Comparison of ENCODE assay signal across 23 cellular contexts in the genomic region with DNA sequence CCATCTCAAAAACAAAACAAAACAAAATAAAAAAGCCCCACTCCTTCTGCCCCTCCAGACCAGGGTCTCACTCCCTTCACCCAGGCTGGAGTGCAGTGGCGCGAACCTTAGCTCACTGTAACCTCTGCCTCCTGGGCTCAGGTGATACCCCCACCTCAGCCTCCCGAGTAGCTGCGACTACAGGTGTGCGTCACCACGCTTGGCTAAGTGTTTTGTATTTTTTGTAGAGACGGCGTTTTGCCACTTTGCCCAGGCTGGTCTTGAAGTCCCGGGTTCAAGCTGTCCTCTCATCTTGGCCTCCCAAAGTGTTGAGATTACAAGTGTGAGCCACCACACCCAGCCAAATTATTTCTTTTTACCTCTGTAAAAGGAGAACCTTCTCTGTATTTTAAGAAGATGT.
DNase-seq lines count a peak whose midpoint lies in the region; ATAC-seq, FAIRE-seq and TF ChIP-seq lines count a peak whose summit lies in the region.
"Had no signal": no experiment of that assay in that cellular context is flagged by ENCODE, and none has a peak within 500 bp of the region (broad histone marks: within the 10 kb centered on the region; RNA-seq: fewer than 3 reads in every experiment).

No MANE protein-coding gene starts in this region.

- H3K9me2 ChIP-seq in OCI-LY7 (ENCODE audit: insufficient read depth, low read length), result no peaks in the 10 kb centered on the region

- CTCF ChIA-PET in activated naive CD4-positive, alpha-beta T cell treated with anti-CD3 and anti-CD28 coated beads, Interleukin-2, amount 10 ng/mL, durations not matched to agents 7 days and 5 days (lab: Charles Lee), result interaction anchor here (0.9 to 1.4 kb wide), 2 partner anchors 9 to 226 kb away, joined by 3 read pairs; no protein-coding TSS in a partner anchor
- CTCF ChIA-PET in OCI-LY7 (lab: Charles Lee; ENCODE audit: unreplicated experiment) (interaction anchor here (0.5 kb wide), 2 partner anchors 45 to 130 kb away, joined by 3 to 4 read pairs; no protein-coding TSS in a partner anchor), K562 (lab: Yijun Ruan, JAX; ENCODE audit: low intra/inter-chr PET ratio) (no interaction called here)

- no peak for TF ChIP-seq CTCF in OCI-LY7 (conservative IDR thresholded peaks at IDR 0.05; ENCODE audit: low read length)
- no peak for TF ChIP-seq CTCF in K562 (IDR thresholded peaks at IDR 0.05 in 2 of 3, conservative IDR thresholded peaks at IDR 0.05 in 1 of 3; ENCODE audit: insufficient read depth in 2 of 3, low read depth in 1 of 3, low read length in 3 of 3)

- in situ Hi-C loops in K562 (cut with MboI), result no loop called here

- BruUV-seq in OCI-LY7 (replicated peaks; lab: Mats Ljungman, UMichigan), result no TSS peak
- BruUV-seq in K562 (replicated peaks; lab: Mats Ljungman, UMichigan), result no TSS peak

- no peak for TF ChIP-seq RAD21 in K562 (CRISPR knock-in tag; conservative IDR thresholded peaks at IDR 0.05 in 1 of 2, IDR thresholded peaks at IDR 0.05 in 1 of 2)

- intact Hi-C loops in OCI-LY7 (cut with micrococcal nuclease; ENCODE audit: unreplicated experiment), result no loop called here
- intact Hi-C loops in K562 (cut with micrococcal nuclease), result no loop called here

- H3K9me1 ChIP-seq in K562 (ENCODE audit: control insufficient read depth, insufficient read depth, low read length), result no peaks in the 10 kb centered on the region

- H3K4me3 ChIP-seq in OCI-LY7 (ENCODE audit: low read depth, low read length, poor library complexity, severe bottlenecking) (no peak overlapping the region), K562 (no peak overlapping the region)
- H3K4me3 ChIP-seq: ovary, SJCRH30, thoracic aorta had no signal

- no peaks in the 10 kb centered on the region for H3K9me3 Mint-ChIP-seq in activated naive CD4-positive, alpha-beta T cell treated with anti-CD3 and anti-CD28 coated beads, Interleukin-2, amount 10 ng/mL, durations not matched to agents 7 days and 5 days
- H3K9me3 Mint-ChIP-seq in stimulated activated naive B cell treated with anti-CD40 and anti-IgM and Interleukin-4, amounts not matched to agents 10 μg/mL and 1 μg/mL and 100 μg/mL, for 72 hours, result no peaks in the 10 kb centered on the region
- no peaks in the 10 kb centered on the region for H3K9me3 Mint-ChIP-seq in effector memory CD8-positive, alpha-beta T cell
- H3K9me3 Mint-ChIP-seq: activated CD4-positive, alpha-beta T cell treated with anti-CD3 and anti-CD28 coated beads, Interleukin-2, amount 10 ng/mL, durations not matched to agents 7 days and 5 days; brain; nephron had no signal

- POLR2A ChIA-PET in OCI-LY7 (lab: Charles Lee), result interaction anchor here (1.8 kb wide), 1 partner anchor 10 kb away, joined by 11 read pairs; no protein-coding TSS in a partner anchor
- POLR2A ChIA-PET in K562 (lab: Yijun Ruan, JAX), result interaction anchor here (0.7 to 1.0 kb wide), 3 partner anchors 42 to 420 kb away, joined by 3 to 4 read pairs (median 3); no protein-coding TSS in a partner anchor

- 0 out of 2 replicates have a peak overlapping the region, but pooled peaks have one; percentile 31 for H3K4me2 ChIP-seq in OCI-LY7 (ENCODE audit: low read length)
- H3K4me2 ChIP-seq in K562 (ENCODE audit: insufficient read depth, low read length), result no peak overlapping the region

- H3K4me3 Mint-ChIP-seq in activated naive CD4-positive, alpha-beta T cell treated with anti-CD3 and anti-CD28 coated beads, Interleukin-2, amount 10 ng/mL, durations not matched to agents 7 days and 5 days, result no peak overlapping the region
- H3K4me3 Mint-ChIP-seq in stimulated activated naive B cell treated with anti-CD40 and anti-IgM and Interleukin-4, amounts not matched to agents 10 μg/mL and 1 μg/mL and 100 μg/mL, for 72 hours, result no peak overlapping the region
- H3K4me3 Mint-ChIP-seq in effector memory CD8-positive, alpha-beta T cell, result no peak overlapping the region
- H3K4me3 Mint-ChIP-seq: activated CD4-positive, alpha-beta T cell treated with anti-CD3 and anti-CD28 coated beads, Interleukin-2, amount 10 ng/mL, durations not matched to agents 7 days and 5 days; brain; nephron had no signal

- H2AFZ ChIP-seq in OCI-LY7 (ENCODE audit: low read length), result no peak overlapping the region
- no peak overlapping the region for H2AFZ ChIP-seq in K562 (ENCODE audit: low read depth, low read length)

- no peak for FAIRE-seq in K562 (lab: Jason Lieb, UNC)
- FAIRE-seq: RCC 7860 had no signal

- TF ChIP-seq POLR2A in K562 (conservative IDR thresholded peaks at IDR 0.05), result no peak

- peaks cover 42% of the 10 kb centered on the region for H3K36me3 ChIP-seq in OCI-LY7 (ENCODE audit: insufficient read depth, low read length)
- H3K36me3 ChIP-seq in K562 (ENCODE audit: control insufficient read depth, insufficient read depth, low read length), result no peaks in the 10 kb centered on the region
- H3K36me3 ChIP-seq: ovary, SJCRH30, thoracic aorta had no signal

- H3K27ac ChIP-seq in OCI-LY7 (ENCODE audit: low read depth, low read length, poor library complexity, severe bottlenecking), result peak overlapping the region; percentile 25
- no peak overlapping the region for H3K27ac ChIP-seq in K562 (ENCODE audit: extremely low read depth, low read depth, low read length)
- H3K27ac ChIP-seq: C4-2B, foreskin keratinocyte, ovary, SJCRH30 had no signal

- H3K4me1 Mint-ChIP-seq in activated naive CD4-positive, alpha-beta T cell treated with anti-CD3 and anti-CD28 coated beads, Interleukin-2, amount 10 ng/mL, durations not matched to agents 7 days and 5 days, result peaks cover 59% of the 10 kb centered on the region
- peaks cover 29 to 65% of the 10 kb centered on the region in 2 donors for H3K4me1 Mint-ChIP-seq in stimulated activated naive B cell treated with anti-CD40 and anti-IgM and Interleukin-4, amounts not matched to agents 10 μg/mL and 1 μg/mL and 100 μg/mL, for 72 hours
- peaks cover 23 to 50% of the 10 kb centered on the region in 2 donors for H3K4me1 Mint-ChIP-seq in effector memory CD8-positive, alpha-beta T cell (ENCODE audit: low read depth in 2 of 2)

- ATAC-seq in K562 (no peak), HG02798 (IDR thresholded peaks at IDR 0.05; ENCODE audit: poor library complexity, unreplicated experiment) (no peak)
- no peak for ATAC-seq in stimulated activated naive B cell treated with anti-CD40 and anti-IgM and Interleukin-4, amounts not matched to agents 10 μg/mL and 1 μg/mL and 100 μg/mL, for 72 hours (replicated peaks)
- no peak for ATAC-seq in effector memory CD8-positive, alpha-beta T cell (replicated peaks)
- ATAC-seq: foreskin keratinocyte, left cardiac atrium had no signal

- H3K4me1 ChIP-seq in OCI-LY7 (ENCODE audit: insufficient read depth, low read length, poor library complexity, severe bottlenecking), result peaks cover 41% of the 10 kb centered on the region
- H3K4me1 ChIP-seq in K562 (replicated peaks in 1 of 2; ENCODE audit: control insufficient read depth in 2 of 2, insufficient read depth in 2 of 2, low read length in 2 of 2), result peaks cover 6 to 49% of the 10 kb centered on the region in 2 experiments; a peak in 4 of 5 replicates
- H3K4me1 ChIP-seq: SJCRH30 had no signal

- 91% methylated on average over 8 of the region's 9 CpGs for WGBS in K562 (ENCODE audit: insufficient coverage, low coverage, missing lambda C conversion rate)

- H3K9ac ChIP-seq in K562 (ENCODE audit: insufficient read depth in 1 of 2, low read depth in 2 of 2, low read length in 2 of 2), result no peak overlapping the region

- H3K27me3 ChIP-seq in K562 (ENCODE audit: control insufficient read depth in 2 of 2, insufficient read depth in 2 of 2, low read length in 2 of 2), result no peaks in the 10 kb centered on the region
- H3K27me3 ChIP-seq: foreskin keratinocyte, ovary, SJCRH30 had no signal

- no peaks in the 10 kb centered on the region for H3K27me3 Mint-ChIP-seq in activated naive CD4-positive, alpha-beta T cell treated with anti-CD3 and anti-CD28 coated beads, Interleukin-2, amount 10 ng/mL, durations not matched to agents 7 days and 5 days
- H3K27me3 Mint-ChIP-seq in stimulated activated naive B cell treated with anti-CD40 and anti-IgM and Interleukin-4, amounts not matched to agents 10 μg/mL and 1 μg/mL and 100 μg/mL, for 72 hours, result no peaks in the 10 kb centered on the region
- no peaks in the 10 kb centered on the region for H3K27me3 Mint-ChIP-seq in effector memory CD8-positive, alpha-beta T cell
- H3K27me3 Mint-ChIP-seq: activated CD4-positive, alpha-beta T cell treated with anti-CD3 and anti-CD28 coated beads, Interleukin-2, amount 10 ng/mL, durations not matched to agents 7 days and 5 days; brain had no signal

- no peaks in the 10 kb centered on the region; the same call in 1 of the 2 replicates for H3K9me3 ChIP-seq in OCI-LY7 (ENCODE audit: low read length)
- H3K9me3 ChIP-seq in K562 (replicated peaks; ENCODE audit: control insufficient read depth, insufficient read depth, low read depth, low read length), result no peaks in the 10 kb centered on the region
- H3K9me3 ChIP-seq: ovary, SJCRH30, thoracic aorta had no signal

- H3K79me2 ChIP-seq in OCI-LY7 (ENCODE audit: insufficient read depth, low read depth, low read length), result peaks cover 91% of the 10 kb centered on the region
- peaks cover 57% of the 10 kb centered on the region for H3K79me2 ChIP-seq in K562 (ENCODE audit: control insufficient read depth, insufficient read depth, low read length)

- no peak for DNase-seq in activated naive CD4-positive, alpha-beta T cell treated with anti-CD3 and anti-CD28 coated beads, Interleukin-2, amount 10 ng/mL, durations not matched to agents 7 days and 5 days
- no peak for DNase-seq in activated naive CD4-positive, alpha-beta T cell (lab: John Stamatoyannopoulos, UW)
- DNase-seq in OCI-LY7 (ENCODE audit: low spot score) (no peak), K562 (ENCODE audit: extremely low read depth in 1 of 4, low spot score in 3 of 4) (no peak)
- DNase-seq in stimulated activated naive B cell treated with anti-CD40 and anti-IgM and Interleukin-4, amounts not matched to agents 10 μg/mL and 1 μg/mL and 100 μg/mL, for 72 hours, result no peak
- DNase-seq in effector memory CD8-positive, alpha-beta T cell, result no peak
- DNase-seq: activated CD4-positive, alpha-beta T cell treated with anti-CD3 and anti-CD28 coated beads, Interleukin-2, amount 10 ng/mL, durations not matched to agents 7 days and 5 days; effector CD4-positive, alpha-beta T cell; EL; erythroblast; foreskin keratinocyte; left cardiac atrium; NCI-H1694; NCI-H2171 treated with DMSO at 0.1 percent for 48 hours; NCI-H526; ovary; SJCRH30 had no signal

- no peak for TF ChIP-seq EP300 in K562 (IDR thresholded peaks at IDR 0.05; ENCODE audit: low read length)

- peaks cover 35% of the 10 kb centered on the region for H3K36me3 Mint-ChIP-seq in activated naive CD4-positive, alpha-beta T cell treated with anti-CD3 and anti-CD28 coated beads, Interleukin-2, amount 10 ng/mL, durations not matched to agents 7 days and 5 days
- H3K36me3 Mint-ChIP-seq in stimulated activated naive B cell treated with anti-CD40 and anti-IgM and Interleukin-4, amounts not matched to agents 10 μg/mL and 1 μg/mL and 100 μg/mL, for 72 hours, result peaks cover 21 to 45% of the 10 kb centered on the region in 2 donors
- no peaks in the 10 kb centered on the region for H3K36me3 Mint-ChIP-seq in effector memory CD8-positive, alpha-beta T cell (ENCODE audit: insufficient read depth)

- H4K20me1 ChIP-seq in OCI-LY7 (ENCODE audit: insufficient read depth, low read length), result peaks cover 7% of the 10 kb centered on the region; the same call in 1 of the 2 replicates
- H4K20me1 ChIP-seq in K562 (replicated peaks; ENCODE audit: control insufficient read depth, insufficient read depth, low read length), result no peaks in the 10 kb centered on the region

- H3K27ac Mint-ChIP-seq in activated naive CD4-positive, alpha-beta T cell treated with anti-CD3 and anti-CD28 coated beads, Interleukin-2, amount 10 ng/mL, durations not matched to agents 7 days and 5 days, result peak overlapping the region; percentile 19
- H3K27ac Mint-ChIP-seq in stimulated activated naive B cell treated with anti-CD40 and anti-IgM and Interleukin-4, amounts not matched to agents 10 μg/mL and 1 μg/mL and 100 μg/mL, for 72 hours, result peak overlapping the region; percentile 75
- H3K27ac Mint-ChIP-seq in effector memory CD8-positive, alpha-beta T cell, result peak overlapping the region in 1 of 2 donors; percentile 95
- H3K27ac Mint-ChIP-seq: brain, nephron had no signal
